In the genomic region with DNA sequence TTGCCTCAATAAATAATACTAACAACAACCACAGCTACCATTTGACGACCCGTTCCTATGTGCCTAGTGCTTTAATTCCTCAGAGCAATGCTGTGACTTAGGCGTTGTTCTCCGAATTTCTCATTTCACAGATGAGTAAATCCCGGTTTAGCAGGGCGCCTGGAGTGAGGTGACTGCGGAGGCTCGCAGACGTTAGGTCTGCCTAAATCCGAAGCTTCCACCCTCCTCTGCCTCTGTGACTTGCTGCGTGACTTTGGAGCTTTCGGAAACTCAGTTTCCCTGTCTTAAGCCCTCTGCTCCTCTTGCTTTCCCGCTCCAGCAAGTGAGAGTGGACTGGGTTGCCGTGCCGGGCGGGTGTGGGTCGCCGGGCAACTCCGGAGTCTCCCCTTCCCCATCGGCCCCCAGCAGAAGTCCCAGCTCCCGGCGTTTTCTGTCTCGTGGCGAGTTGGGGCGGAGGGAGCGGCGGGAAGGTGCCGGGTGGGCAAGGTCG, we compare ENCODE assay signal across 8 cellular contexts. TPM values are rescaled to one million over a fixed set of nuclear protein-coding genes. Genes with fewer than 3 reads are reported as not detected.
DNase-seq lines count a peak whose midpoint lies in the region; ATAC-seq and TF ChIP-seq lines count a peak whose summit lies in the region.

No MANE protein-coding gene starts in this region.

- H3K9ac ChIP-seq in duodenal mucosa (ENCODE audit: low read depth in 1 of 2, low read length in 2 of 2): no peak overlapping the region

- peak overlapping the region; percentile 12 for H3K4me3 Mint-ChIP-seq in natural killer cell treated with Interleukin-12 subunit alpha and Interleukin-12 subunit beta and Interleukin-15 and Interleukin-18, amount 100 ng/mL, for 72 hours

- H3K27me3 ChIP-seq in heart left ventricle (peaks cover 0 to 37% (median 0%) of the 10 kb centered on the region in 9 donors), duodenal mucosa (ENCODE audit: control insufficient read depth in 1 of 2, insufficient read depth in 2 of 2, low read length in 2 of 2) (peaks cover 44 to 48% of the 10 kb centered on the region in 2 donors), aorta (ENCODE audit: control insufficient read depth in 1 of 2, insufficient read depth in 2 of 2, low read length in 1 of 2) (no peaks in the 10 kb centered on the region)

- no peak for TF ChIP-seq CTCF in heart left ventricle (IDR thresholded peaks at IDR 0.05)

- H3K36me3 ChIP-seq in heart left ventricle: peaks cover 0 to 3% (median 0%) of the 10 kb centered on the region in 9 donors
- no peaks in the 10 kb centered on the region for H3K36me3 ChIP-seq in duodenal mucosa (ENCODE audit: control insufficient read depth in 1 of 2, insufficient read depth in 2 of 2, low read length in 2 of 2)
- H3K36me3 ChIP-seq in aorta (ENCODE audit: control insufficient read depth in 1 of 2, insufficient read depth in 2 of 2, low read length in 1 of 2): no peaks in the 10 kb centered on the region

- H3K4me3 ChIP-seq in heart left ventricle: peak overlapping the region; percentile 64 to 94 (median 86)
- peak overlapping the region; percentile 25 to 68 for H3K4me3 ChIP-seq in duodenal mucosa (ENCODE audit: low read depth in 1 of 2, low read length in 2 of 2)
- peak overlapping the region; percentile 87 to 92 for H3K4me3 ChIP-seq in aorta (ENCODE audit: low read length in 2 of 2)

- no peak for ATAC-seq in heart left ventricle
- no peak for ATAC-seq in natural killer cell treated with Interleukin-12 subunit alpha and Interleukin-12 subunit beta and Interleukin-15 and Interleukin-18, amount 100 ng/mL, for 72 hours
- ATAC-seq in aorta (ENCODE audit: low FRiP score): no peak
- ATAC-seq in HG03159 (IDR thresholded peaks at IDR 0.05; ENCODE audit: unreplicated experiment): no peak

- H3K9me3 Mint-ChIP-seq in natural killer cell treated with Interleukin-12 subunit alpha and Interleukin-12 subunit beta and Interleukin-15 and Interleukin-18, amount 100 ng/mL, for 72 hours: no peaks in the 10 kb centered on the region

- peaks cover 5 to 10% of the 10 kb centered on the region in 2 donors for H3K4me1 Mint-ChIP-seq in natural killer cell treated with Interleukin-12 subunit alpha and Interleukin-12 subunit beta and Interleukin-15 and Interleukin-18, amount 100 ng/mL, for 72 hours (ENCODE audit: low read depth in 2 of 2)

- peaks cover 36 to 39% of the 10 kb centered on the region in 2 donors for H3K27me3 Mint-ChIP-seq in natural killer cell treated with Interleukin-12 subunit alpha and Interleukin-12 subunit beta and Interleukin-15 and Interleukin-18, amount 100 ng/mL, for 72 hours

- no peak overlapping the region for H3K27ac Mint-ChIP-seq in natural killer cell treated with Interleukin-12 subunit alpha and Interleukin-12 subunit beta and Interleukin-15 and Interleukin-18, amount 100 ng/mL, for 72 hours

- no peaks in the 10 kb centered on the region for H3K36me3 Mint-ChIP-seq in natural killer cell treated with Interleukin-12 subunit alpha and Interleukin-12 subunit beta and Interleukin-15 and Interleukin-18, amount 100 ng/mL, for 72 hours

- H3K9me3 ChIP-seq in heart left ventricle (no peaks in the 10 kb centered on the region), duodenal mucosa (ENCODE audit: control insufficient read depth in 1 of 2, low read length in 2 of 2) (no peaks in the 10 kb centered on the region), aorta (ENCODE audit: control insufficient read depth, low read length) (no peaks in the 10 kb centered on the region)

- WGBS in heart left ventricle, 4 donors: 23 to 46% (median 29%) methylated on average over 26 to 29 of the region's 29 CpGs
- WGBS in aorta, 2 donors: 22 to 29% methylated on average over 29 of the region's 29 CpGs

- peaks cover 15 to 86% (median 67%) of the 10 kb centered on the region in 12 donors for H3K4me1 ChIP-seq in heart left ventricle
- H3K4me1 ChIP-seq in duodenal mucosa (ENCODE audit: control insufficient read depth in 1 of 2, insufficient read depth in 2 of 2, low read length in 2 of 2): peaks cover 24 to 29% of the 10 kb centered on the region in 2 donors
- H3K4me1 ChIP-seq in aorta (ENCODE audit: control insufficient read depth in 1 of 2, insufficient read depth in 2 of 2, low read length in 2 of 2): peaks cover 0 to 3% of the 10 kb centered on the region in 2 donors

- DNase-seq in heart left ventricle (no peak), cardiac septum (ENCODE audit: low spot score) (no peak), aorta (peak in 1 of 2 donors; percentile 49), NK-92 (lab: John Stamatoyannopoulos, UW; ENCODE audit: unreplicated experiment) (no peak)
- DNase-seq in natural killer cell treated with Interleukin-12 subunit alpha and Interleukin-12 subunit beta and Interleukin-15 and Interleukin-18, amount 100 ng/mL, for 72 hours (ENCODE audit: low spot score): no peak
- no peak for DNase-seq in stimulated activated CD4-positive, alpha-beta T cell treated with anti-CD3 and anti-CD28 coated beads, Interleukin-1b, Interleukin-23, amount 100 ng/mL, for 48 hours

- no peak for TF ChIP-seq POLR2A in heart left ventricle (IDR thresholded peaks at IDR 0.05)

- intact Hi-C loops in heart left ventricle (cut with DNase I) (loop anchor here in 8 of 10 donors (2.0 to 5.0 kb wide), 6 partner anchors 24 to 59 kb away; no protein-coding TSS in a partner anchor), cardiac septum (cut with DNase I) (no loop called here), aorta (cut with DNase I) (loop anchor here (5.0 kb wide), 3 partner anchors 39 to 59 kb away; no protein-coding TSS in a partner anchor)

- H3K27ac ChIP-seq in heart left ventricle (peak overlapping the region; percentile 68 to 95 (median 88)), duodenal mucosa (ENCODE audit: low read depth, low read length) (no peak overlapping the region), aorta (ENCODE audit: low read depth in 1 of 2, low read length in 2 of 2) (peak overlapping the region in 1 of 2 donors; percentile 88)

RNA-seq across cellular contexts. Expression of a gene that starts 0.7 kb away (rescaled TPM):
- total RNA-seq in heart left ventricle (100 to 1,000 TPM in 1 of 9 donors, 10 to 100 TPM in 8; 11.8 to 103 (median 18.5) TPM), cardiac septum (21.0 TPM), aorta (10 to 100 TPM; 56.7 to 68.5 TPM)
- polyA plus RNA-seq in heart left ventricle (10 to 100 TPM; 22.9 to 37.9 TPM), aorta (10 to 100 TPM; 51.5 to 78.8 TPM)
- total RNA-seq in natural killer cell treated with Interleukin-12 subunit alpha and Interleukin-12 subunit beta and Interleukin-15 and Interleukin-18, amount 100 ng/mL, for 72 hours: not detected

RNA-seq across cellular contexts. Expression of a gene that starts 58.9 kb away (rescaled TPM):
- total RNA-seq in heart left ventricle: 10 to 100 TPM in 1 of 9 donors, 1 to 10 TPM in 4, under 1 TPM in 2, not detected in 2; 0.29 to 47.1 (median 2.1) TPM
- polyA plus RNA-seq in heart left ventricle: 1 to 10 TPM; 1.3 to 2.3 TPM
- 2.3 TPM for total RNA-seq in cardiac septum
- total RNA-seq in natural killer cell treated with Interleukin-12 subunit alpha and Interleukin-12 subunit beta and Interleukin-15 and Interleukin-18, amount 100 ng/mL, for 72 hours: 100 to 1,000 TPM; 599 to 903 TPM
- total RNA-seq in aorta: 1 to 10 TPM; 2.1 to 8.0 TPM
- under 1 TPM in 1 of 2 donors, not detected in 1; 0.43 TPM for polyA plus RNA-seq in aorta

Comparison
In these comparisons a context has a peak if more than half of its experiments do, and no peak if none do; other contexts are left out.
1. RNA of a gene that starts 0.7 kb away (total RNA-seq): 56.7 to 68.5 TPM in aorta, 21.0 TPM in cardiac septum (single experiment) and 11.8 to 103 TPM in heart left ventricle; not detected in natural killer cell treated with Interleukin-12 subunit alpha and Interleukin-12 subunit beta and Interleukin-15 and Interleukin-18, amount 100 ng/mL, for 72 hours; every median in the first group is over 10 times any median in the second.
2. RNA of a gene that starts 58.9 kb away (total RNA-seq): 599 to 903 TPM in natural killer cell treated with Interleukin-12 subunit alpha and Interleukin-12 subunit beta and Interleukin-15 and Interleukin-18, amount 100 ng/mL, for 72 hours; 2.1 to 8.0 TPM in aorta, 2.3 TPM in cardiac septum (single experiment) and 0.29 to 47.1 TPM in heart left ventricle; every median in the first group is over 10 times any median in the second.
3. Peak in every context shown above with its lines, with median percentiles within 50 percentile points of each other: H3K4me3 ChIP-seq.